In the genomic region with DNA sequence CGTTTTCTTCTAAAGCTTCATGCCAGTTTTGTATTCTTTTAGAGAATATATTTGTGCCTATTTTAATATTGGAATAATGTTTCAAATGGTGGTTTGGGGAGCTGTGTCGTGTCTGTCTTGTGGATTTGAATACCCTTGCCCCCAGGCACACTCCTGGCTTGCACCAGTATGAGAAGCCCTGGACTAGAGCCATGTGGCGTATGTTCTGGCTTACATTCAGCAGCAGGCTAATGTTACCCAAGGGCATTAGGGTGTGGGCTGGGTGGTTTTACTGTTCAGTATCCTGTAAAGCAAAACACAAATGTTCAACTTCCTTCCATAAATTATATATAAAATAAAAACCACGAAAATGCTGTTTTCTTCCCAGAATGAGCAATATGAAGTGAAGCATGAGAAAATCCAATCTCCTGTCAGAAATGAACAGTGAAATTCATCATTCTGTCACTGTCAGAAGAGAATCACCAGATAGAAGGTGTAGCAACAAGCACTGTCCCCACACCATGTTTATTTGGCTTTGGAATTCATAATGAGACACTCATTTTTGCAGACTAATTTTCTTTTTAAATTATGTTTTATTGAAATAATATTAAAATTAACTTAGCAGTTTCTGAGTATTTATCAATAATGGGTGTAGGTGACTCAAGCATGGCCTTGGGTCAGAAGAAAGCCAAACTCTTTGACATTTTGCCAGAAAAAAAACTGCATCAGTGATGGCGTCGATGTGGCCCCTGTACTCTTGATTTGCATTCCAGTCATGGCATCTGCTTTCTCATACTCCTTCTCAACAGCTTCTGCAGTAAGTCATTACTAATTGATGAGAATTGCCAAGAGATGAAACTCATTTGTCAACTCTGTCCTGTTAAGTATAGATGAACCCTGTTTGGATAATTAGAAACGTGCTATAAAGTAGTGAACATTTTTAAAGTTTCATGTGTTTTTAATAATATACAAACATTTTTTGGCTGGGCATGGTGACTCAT, we compare ENCODE assay signal across 10 cellular contexts. TPM values are rescaled to one million over a fixed set of nuclear protein-coding genes. Genes with fewer than 3 reads are reported as not detected.
DNase-seq lines count a peak whose midpoint lies in the region; ATAC-seq and TF ChIP-seq lines count a peak whose summit lies in the region.
"Had no signal": no experiment of that assay in that cellular context is flagged by ENCODE, and none has a peak within 500 bp of the region (broad histone marks: within the 10 kb centered on the region; RNA-seq: fewer than 3 reads in every experiment).

No MANE protein-coding gene starts in this region.

- intact Hi-C loops in PC-3 (cut with micrococcal nuclease): loop anchor here (2.0 kb wide), 1 partner anchor 42 kb away; no protein-coding TSS in a partner anchor

- in situ Hi-C loops in GM13977 (cut with MboI; ENCODE audit: low pct_unique_long_range_greater_than_20kb, low sequenced_read_pairs, unreplicated experiment): no loop called here

- no peaks in the 10 kb centered on the region for H3K36me3 ChIP-seq in PC-3 (ENCODE audit: low read depth, low read length)
- H3K36me3 ChIP-seq: upper lobe of left lung had no signal

- BruUV-seq in PC-3 (replicated peaks; lab: Mats Ljungman, UMichigan): no TSS peak

- peaks cover 21% of the 10 kb centered on the region for H3K4me1 ChIP-seq in PC-3 (ENCODE audit: insufficient read depth, low read length)

- no peaks in the 10 kb centered on the region for H3K9me2 ChIP-seq in PC-3 (replicated peaks; ENCODE audit: low read length)

- POLR2A ChIA-PET in PC-3 (lab: Charles Lee; ENCODE audit: unreplicated experiment): interaction anchor here (0.6 kb wide), 1 partner anchor 182 kb away, joined by 4 read pairs; no protein-coding TSS in a partner anchor

- H3K9me3 ChIP-seq in PC-3 (ENCODE audit: low read length): no peaks in the 10 kb centered on the region
- H3K9me3 ChIP-seq: upper lobe of left lung had no signal

- DNase-seq in GM04503 (ENCODE audit: low read depth) (peak; percentile 77), PC-3 (peak; percentile 85), fibroblast of peridontal ligament (ENCODE audit: extremely low read depth) (peak; percentile 81), retinal pigment epithelial cell (ENCODE audit: low read depth) (peak; percentile 64), GM13977 (ENCODE audit: low spot score) (no peak)
- DNase-seq: activated B cell treated with CpG ODN at 0.5 μM for 24 hours had no signal

- H3K27ac ChIP-seq in PC-3 (ENCODE audit: low read length): peak overlapping the region; percentile 38; the same call in 1 of the 2 replicates
- H3K27ac ChIP-seq: upper lobe of left lung had no signal

- TF ChIP-seq CTCF in PC-3 (conservative IDR thresholded peaks at IDR 0.05; ENCODE audit: low read depth, low read length) (no peak), retinal pigment epithelial cell (conservative IDR thresholded peaks at IDR 0.05; ENCODE audit: low read depth, low read length) (no peak), GM13977 (IDR thresholded peaks at IDR 0.05; ENCODE audit: extremely low read depth, insufficient read depth, missing control alignments) (no peak)

- CTCF ChIA-PET in PC-3 (lab: Charles Lee): no interaction called here

- no peak overlapping the region for H3K9ac ChIP-seq in PC-3 (ENCODE audit: low read length)

- no peaks in the 10 kb centered on the region for H4K20me1 ChIP-seq in PC-3 (ENCODE audit: low read length)

- H3K4me3 ChIP-seq in PC-3 (ENCODE audit: low read length): no peak overlapping the region; the same call in 1 of the 2 replicates
- no peak overlapping the region for H3K4me3 ChIP-seq in retinal pigment epithelial cell (ENCODE audit: low read length)
- H3K4me3 ChIP-seq: upper lobe of left lung had no signal

- H3K4me2 ChIP-seq in PC-3 (ENCODE audit: low read length): peak overlapping the region; percentile 58

- H3F3A ChIP-seq in PC-3 (ENCODE audit: low read length, unreplicated experiment): no peaks in the 10 kb centered on the region

- ATAC-seq in PC-3 (peak; percentile 88), GM18498 (IDR thresholded peaks at IDR 0.05; ENCODE audit: unreplicated experiment) (no peak), HG02840 (IDR thresholded peaks at IDR 0.05; ENCODE audit: low FRiP score, unreplicated experiment) (no peak), GM19324 (IDR thresholded peaks at IDR 0.05; ENCODE audit: low FRiP score, unreplicated experiment) (no peak)

- no peaks in the 10 kb centered on the region for H3K27me3 ChIP-seq in PC-3 (ENCODE audit: low read length)
- H3K27me3 ChIP-seq: upper lobe of left lung had no signal

- peaks cover 76% of the 10 kb centered on the region for H3K79me2 ChIP-seq in PC-3 (ENCODE audit: low read length)

- H2AFZ ChIP-seq in PC-3 (ENCODE audit: low read length): no peak overlapping the region

RNA-seq across cellular contexts. Expression of a gene that starts 43.8 kb away (rescaled TPM):
- total RNA-seq in PC-3 (2014; rRNA removed): 15.8 and 40.2 TPM in 2 replicates
